In genomic region chr1:208349679-208350330, GRCh38 we compare ENCODE assay signal across 26 cellular contexts.
DNase-seq lines count a peak whose midpoint lies in the region; ATAC-seq, FAIRE-seq and TF ChIP-seq lines count a peak whose summit lies in the region.
"Had no signal": no experiment of that assay in that cellular context is flagged by ENCODE, and none has a peak within 500 bp of the region (broad histone marks: within the 10 kb centered on the region; RNA-seq: fewer than 3 reads in every experiment).

No MANE protein-coding gene starts in this region.

- ATAC-seq in GM21360 (IDR thresholded peaks at IDR 0.05; ENCODE audit: unreplicated experiment) (no peak), HepG2 (no peak)
- ATAC-seq: A549, Right ventricle myocardium inferior, upper lobe of right lung had no signal

- no peaks in the 10 kb centered on the region for H3K36me3 ChIP-seq in HepG2 (replicated peaks in 1 of 2; ENCODE audit: control insufficient read depth in 1 of 2, insufficient read depth in 2 of 2, low read length in 2 of 2)
- H3K36me3 ChIP-seq: BE2C, left ventricle myocardium inferior, prostate gland, upper lobe of right lung had no signal

- no peak overlapping the region for H3K27ac ChIP-seq in HepG2 (ENCODE audit: extremely low read length, insufficient read depth, low read length)
- H3K27ac ChIP-seq: A549, left ventricle myocardium inferior, prostate gland, upper lobe of right lung had no signal

- H3K4me1 Mint-ChIP-seq in glutamatergic neuron (ENCODE audit: low read depth, unreplicated experiment): peaks cover 38% of the 10 kb centered on the region

- H3K4me1 ChIP-seq in HepG2 (ENCODE audit: insufficient read depth, low read length): no peaks in the 10 kb centered on the region
- H3K4me1 ChIP-seq: A549, BE2C, left ventricle myocardium inferior, prostate gland, upper lobe of right lung had no signal

- no peak overlapping the region for H2AFZ ChIP-seq in HepG2 (ENCODE audit: low read length)

- H3K4me3 Mint-ChIP-seq in glutamatergic neuron (ENCODE audit: unreplicated experiment): peak overlapping the region; percentile 40
- H3K4me3 Mint-ChIP-seq: activated T-cell treated with anti-CD3 and anti-CD28 coated beads, Interleukin-2, amount 50 U/mL, for 24 hours; nephron progenitor cell had no signal

- DNase-seq in G401 (ENCODE audit: low spot score): peak; percentile 41
- DNase-seq in NCI-H146 treated with DMSO at 0.1 percent for 48 hours (lab: John Stamatoyannopoulos, UW; ENCODE audit: unreplicated experiment): peak; percentile 68
- DNase-seq in NCI-H748 treated with DMSO at 0.1 percent for 48 hours (lab: John Stamatoyannopoulos, UW): peak; percentile 80
- DNase-seq in glutamatergic neuron: peak; percentile 69
- no peak for DNase-seq in HT-29 (ENCODE audit: low spot score)
- no peak for DNase-seq in HK-2 (ENCODE audit: unreplicated experiment)
- DNase-seq in HepG2 (ENCODE audit: low spot score): no peak
- DNase-seq: activated CD4-positive, CD25-positive, alpha-beta regulatory T cell treated with anti-CD3 and anti-CD28 coated beads, Interleukin-2, amount 50 U/mL, for 72 hours; activated CD8-positive, alpha-beta memory T cell treated with anti-CD3 and anti-CD28 coated beads for 24 hours; activated naive CD4-positive, alpha-beta T cell; activated T-cell treated with anti-CD3 and anti-CD28 coated beads, Interleukin-2, amount 50 U/mL, for 24 hours; BE2C; DND-41; IMR-90; left ventricle myocardium inferior; midbrain; NCI-H1930; NCI-H510A treated with DMSO at 0.1 percent for 48 hours; nephron progenitor cell; upper lobe of right lung had no signal

- POLR2A ChIA-PET in HepG2 (lab: Yijun Ruan, JAX): no interaction called here

- intact Hi-C loops in HepG2 (cut with micrococcal nuclease; ENCODE audit: unreplicated experiment): loop anchor here (2.0 to 10.0 kb wide), 2 partner anchors 129 to 1005 kb away; no protein-coding TSS in a partner anchor

- 46% methylated on average over 12 of the region's 13 CpGs for WGBS in HepG2 (ENCODE audit: low lambda C conversion rate)

- no peaks in the 10 kb centered on the region; a peak in 1 of 5 replicates for H3K27me3 ChIP-seq in HepG2 (ENCODE audit: control insufficient read depth in 1 of 2, insufficient read depth in 2 of 2, low read length in 2 of 2)
- H3K27me3 ChIP-seq: BE2C, upper lobe of right lung had no signal

- TF ChIP-seq POLR2A in HepG2 (IDR thresholded peaks at IDR 0.05; ENCODE audit: insufficient read depth in 1 of 2, low read depth in 2 of 2, low read length in 2 of 2): no peak

- H3K79me2 ChIP-seq in HepG2 (ENCODE audit: insufficient read depth, low read length): no peaks in the 10 kb centered on the region

- peaks cover 10% of the 10 kb centered on the region for H3K9me3 Mint-ChIP-seq in glutamatergic neuron (ENCODE audit: unreplicated experiment)
- H3K9me3 Mint-ChIP-seq: activated T-cell treated with anti-CD3 and anti-CD28 coated beads, Interleukin-2, amount 50 U/mL, for 24 hours; nephron progenitor cell had no signal

- CTCF ChIA-PET in HepG2 (lab: Yijun Ruan, JAX; ENCODE audit: low intra/inter-chr PET ratio, low total read pairs): no interaction called here

- H3K4me2 ChIP-seq in HepG2 (ENCODE audit: low read depth, low read length): no peak overlapping the region
- H3K4me2 ChIP-seq: A549 had no signal

- H3K4me3 ChIP-seq in HepG2 (replicated peaks in 1 of 3; ENCODE audit: insufficient read depth in 1 of 3, low read depth in 2 of 3, low read length in 3 of 3): no peak overlapping the region
- H3K4me3 ChIP-seq: A549, left ventricle myocardium inferior, prostate gland, upper lobe of right lung had no signal

- TF ChIP-seq EP300 in HepG2 (IDR thresholded peaks at IDR 0.05; ENCODE audit: low read depth in 2 of 2, low read length in 2 of 2): no peak
- TF ChIP-seq EP300 in HepG2 (CRISPR knock-in tag; IDR thresholded peaks at IDR 0.05; ENCODE audit: borderline replicate concordance): no peak

- no peaks in the 10 kb centered on the region for H4K20me1 ChIP-seq in HepG2 (ENCODE audit: insufficient read depth, low read length)

- in situ Hi-C loops in G401 (cut with HindIII; ENCODE audit: low sequenced_read_pairs): no loop called here
- in situ Hi-C loops in HepG2 (cut with HindIII; ENCODE audit: extremely low pct_ligation_motif_present, low pct_unique_long_range_greater_than_20kb): no loop called here

- TF ChIP-seq CTCF in glutamatergic neuron (IDR thresholded peaks at IDR 0.05; ENCODE audit: partially characterized antibody, unreplicated experiment) (no peak), HepG2 (CRISPR knock-in tag; IDR thresholded peaks at IDR 0.05) (no peak)

- no peaks in the 10 kb centered on the region for H3K36me3 Mint-ChIP-seq in glutamatergic neuron (ENCODE audit: unreplicated experiment)

- no peak for TF ChIP-seq RAD21 in HepG2 (CRISPR knock-in tag; IDR thresholded peaks at IDR 0.05)

- BruUV-seq in HepG2 (replicated peaks; lab: Mats Ljungman, UMichigan): no TSS peak

- FAIRE-seq in HepG2 (lab: Jason Lieb, UNC): no peak
- FAIRE-seq: A549, bronchial epithelial cell, GM12892 had no signal

- H3K27me3 Mint-ChIP-seq in glutamatergic neuron (ENCODE audit: unreplicated experiment): peaks cover 20% of the 10 kb centered on the region
- H3K27me3 Mint-ChIP-seq: activated T-cell treated with anti-CD3 and anti-CD28 coated beads, Interleukin-2, amount 50 U/mL, for 24 hours had no signal

- H3K9ac ChIP-seq in HepG2 (ENCODE audit: insufficient read depth, low read depth, low read length): no peak overlapping the region

- H3K27ac Mint-ChIP-seq in glutamatergic neuron (ENCODE audit: unreplicated experiment): peak overlapping the region; percentile 91
- H3K27ac Mint-ChIP-seq: activated T-cell treated with anti-CD3 and anti-CD28 coated beads, Interleukin-2, amount 50 U/mL, for 24 hours; nephron progenitor cell had no signal

- no peaks in the 10 kb centered on the region for H3K9me3 ChIP-seq in HepG2 (ENCODE audit: low read length)
- H3K9me3 ChIP-seq: A549, BE2C, prostate gland, upper lobe of right lung had no signal

TF ChIP-seq in HepG2, 621 proteins besides CTCF, POLR2A, EP300 and RAD21 (continues in another document):
- no peak for TF ChIP-seq DRAP1 (CRISPR knock-in tag; IDR thresholded peaks at IDR 0.05)
- TF ChIP-seq ZNF776 (CRISPR knock-in tag; IDR thresholded peaks at IDR 0.05): no peak
- TF ChIP-seq NFE2L1 (CRISPR knock-in tag; IDR thresholded peaks at IDR 0.05; ENCODE audit: borderline replicate concordance): no peak
- no peak for TF ChIP-seq ETV6 (CRISPR knock-in tag; conservative IDR thresholded peaks at IDR 0.05)
- no peak for TF ChIP-seq HNF4G (IDR thresholded peaks at IDR 0.05; ENCODE audit: borderline replicate concordance, low read depth, low read length)
- no peak for TF ChIP-seq HNF4G (CRISPR knock-in tag; IDR thresholded peaks at IDR 0.05; ENCODE audit: borderline replicate concordance, low read depth)
- no peak for TF ChIP-seq ZNF33B (CRISPR knock-in tag; IDR thresholded peaks at IDR 0.05)
- TF ChIP-seq, protein P1, sequence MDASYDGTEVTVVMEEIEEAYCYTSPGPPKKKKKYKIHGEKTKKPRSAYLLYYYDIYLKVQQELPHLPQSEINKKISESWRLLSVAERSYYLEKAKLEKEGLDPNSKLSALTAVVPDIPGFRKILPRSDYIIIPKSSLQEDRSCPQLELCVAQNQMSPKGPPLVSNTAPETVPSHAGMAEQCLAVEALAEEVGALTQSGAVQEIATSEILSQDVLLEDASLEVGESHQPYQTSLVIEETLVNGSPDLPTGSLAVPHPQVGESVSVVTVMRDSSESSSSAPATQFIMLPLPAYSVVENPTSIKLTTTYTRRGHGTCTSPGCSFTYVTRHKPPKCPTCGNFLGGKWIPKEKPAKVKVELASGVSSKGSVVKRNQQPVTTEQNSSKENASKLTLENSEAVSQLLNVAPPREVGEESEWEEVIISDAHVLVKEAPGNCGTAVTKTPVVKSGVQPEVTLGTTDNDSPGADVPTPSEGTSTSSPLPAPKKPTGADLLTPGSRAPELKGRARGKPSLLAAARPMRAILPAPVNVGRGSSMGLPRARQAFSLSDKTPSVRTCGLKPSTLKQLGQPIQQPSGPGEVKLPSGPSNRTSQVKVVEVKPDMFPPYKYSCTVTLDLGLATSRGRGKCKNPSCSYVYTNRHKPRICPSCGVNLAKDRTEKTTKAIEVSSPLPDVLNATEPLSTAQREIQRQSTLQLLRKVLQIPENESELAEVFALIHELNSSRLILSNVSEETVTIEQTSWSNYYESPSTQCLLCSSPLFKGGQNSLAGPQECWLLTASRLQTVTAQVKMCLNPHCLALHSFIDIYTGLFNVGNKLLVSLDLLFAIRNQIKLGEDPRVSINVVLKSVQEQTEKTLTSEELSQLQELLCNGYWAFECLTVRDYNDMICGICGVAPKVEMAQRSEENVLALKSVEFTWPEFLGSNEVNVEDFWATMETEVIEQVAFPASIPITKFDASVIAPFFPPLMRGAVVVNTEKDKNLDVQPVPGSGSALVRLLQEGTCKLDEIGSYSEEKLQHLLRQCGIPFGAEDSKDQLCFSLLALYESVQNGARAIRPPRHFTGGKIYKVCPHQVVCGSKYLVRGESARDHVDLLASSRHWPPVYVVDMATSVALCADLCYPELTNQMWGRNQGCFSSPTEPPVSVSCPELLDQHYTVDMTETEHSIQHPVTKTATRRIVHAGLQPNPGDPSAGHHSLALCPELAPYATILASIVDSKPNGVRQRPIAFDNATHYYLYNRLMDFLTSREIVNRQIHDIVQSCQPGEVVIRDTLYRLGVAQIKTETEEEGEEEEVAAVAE (CRISPR knock-in tag; IDR thresholded peaks at IDR 0.05; ENCODE audit: borderline replicate concordance): no peak
- TF ChIP-seq ZSCAN5A (CRISPR knock-in tag; IDR thresholded peaks at IDR 0.05; ENCODE audit: borderline replicate concordance): no peak
- TF ChIP-seq LBX2 (CRISPR knock-in tag; IDR thresholded peaks at IDR 0.05; ENCODE audit: borderline replicate concordance): no peak

Comparison
In these comparisons a context has a peak if more than half of its experiments do, and no peak if none do; other contexts are left out.
1. DNase-seq: peak in G401 (single experiment), NCI-H146 treated with DMSO at 0.1 percent for 48 hours (single experiment), NCI-H748 treated with DMSO at 0.1 percent for 48 hours (single experiment) and glutamatergic neuron (single experiment); none in HT-29 (single experiment), HK-2 (single experiment) and HepG2 (single experiment).